In genomic region chr22:31089101-31090100, GRCh38 we compare ENCODE assay signal across 9 cellular contexts. TPM values are rescaled to one million over a fixed set of nuclear protein-coding genes. Genes with fewer than 3 reads are reported as not detected.
DNase-seq lines count a peak whose midpoint lies in the region; ATAC-seq, FAIRE-seq and TF ChIP-seq lines count a peak whose summit lies in the region.
"Had no signal": no experiment of that assay in that cellular context is flagged by ENCODE, and none has a peak within 500 bp of the region (broad histone marks: within the 10 kb centered on the region; RNA-seq: fewer than 3 reads in every experiment).

No MANE protein-coding gene starts in this region.

- H3K9ac ChIP-seq in HepG2 (ENCODE audit: insufficient read depth, low read depth, low read length) = no peak overlapping the region

- no peak for DNase-seq in natural killer cell
- no peak for DNase-seq in natural killer cell treated with Interleukin-12 subunit alpha and Interleukin-12 subunit beta and Interleukin-15 and Interleukin-18, amount 100 ng/mL, for 72 hours (ENCODE audit: low spot score)
- DNase-seq in NCI-H69 (lab: John Stamatoyannopoulos, UW) = peak; percentile 60
- DNase-seq in bronchial epithelial cell (ENCODE audit: low read depth) = no peak
- DNase-seq in HepG2 (ENCODE audit: low spot score) = no peak
- DNase-seq in ureter (ENCODE audit: low spot score) = peak; percentile 54
- no peak for DNase-seq in H54 (ENCODE audit: insufficient read length, low spot score)
- no peak for DNase-seq in HK-2 (ENCODE audit: unreplicated experiment)
- DNase-seq: activated naive CD8-positive, alpha-beta T cell treated with anti-CD3 and anti-CD28 coated beads, Interleukin-2, amount 10 ng/mL, durations not matched to agents 7 days and 5 days had no signal

- intact Hi-C loops in natural killer cell (cut with micrococcal nuclease) (loop anchor here (1.0 to 10.0 kb wide), 2 partner anchors 142 to 1385 kb away; partner anchors contain the start of gene FBXO7), HepG2 (cut with micrococcal nuclease; ENCODE audit: unreplicated experiment) (loop anchor here (1.0 kb wide), 1 partner anchor 60 kb away; no protein-coding TSS in a partner anchor)

- no peaks in the 10 kb centered on the region for H3K4me1 ChIP-seq in HepG2 (ENCODE audit: insufficient read depth, low read length)

- H3K27me3 ChIP-seq in bronchial epithelial cell (ENCODE audit: control insufficient read depth, insufficient read depth, low read length) (no peaks in the 10 kb centered on the region), HepG2 (ENCODE audit: control insufficient read depth in 1 of 2, insufficient read depth in 2 of 2, low read length in 2 of 2) (no peaks in the 10 kb centered on the region)

- no peak for TF ChIP-seq POLR2A in HepG2 (IDR thresholded peaks at IDR 0.05; ENCODE audit: insufficient read depth in 1 of 2, low read depth in 2 of 2, low read length in 2 of 2)
- TF ChIP-seq POLR2A in H54 (IDR thresholded peaks at IDR 0.05; ENCODE audit: low read depth, low read length) = no peak

- ATAC-seq in natural killer cell (no peak), HepG2 (peak; percentile 69)
- ATAC-seq in natural killer cell treated with Interleukin-12 subunit alpha and Interleukin-12 subunit beta and Interleukin-15 and Interleukin-18, amount 100 ng/mL, for 72 hours = no peak

- H3K4me3 Mint-ChIP-seq in natural killer cell = no peak overlapping the region
- no peak overlapping the region for H3K4me3 Mint-ChIP-seq in natural killer cell treated with Interleukin-12 subunit alpha and Interleukin-12 subunit beta and Interleukin-15 and Interleukin-18, amount 100 ng/mL, for 72 hours
- H3K4me3 Mint-ChIP-seq: activated naive CD8-positive, alpha-beta T cell treated with anti-CD3 and anti-CD28 coated beads, Interleukin-2, amount 10 ng/mL, durations not matched to agents 7 days and 5 days had no signal

- H3K36me3 ChIP-seq in bronchial epithelial cell (ENCODE audit: control insufficient read depth, insufficient read depth, low read length) (peaks cover 55% of the 10 kb centered on the region), HepG2 (replicated peaks in 1 of 2; ENCODE audit: control insufficient read depth in 1 of 2, insufficient read depth in 2 of 2, low read length in 2 of 2) (peaks cover 38 to 50% of the 10 kb centered on the region in 2 experiments)

- TF ChIP-seq EP300 in HepG2 (IDR thresholded peaks at IDR 0.05; ENCODE audit: low read depth in 2 of 2, low read length in 2 of 2) (no peak), HepG2 (CRISPR knock-in tag; IDR thresholded peaks at IDR 0.05; ENCODE audit: borderline replicate concordance) (no peak)

- H3K9me3 Mint-ChIP-seq in natural killer cell = no peaks in the 10 kb centered on the region
- H3K9me3 Mint-ChIP-seq in natural killer cell treated with Interleukin-12 subunit alpha and Interleukin-12 subunit beta and Interleukin-15 and Interleukin-18, amount 100 ng/mL, for 72 hours = no peaks in the 10 kb centered on the region
- H3K9me3 Mint-ChIP-seq: activated naive CD8-positive, alpha-beta T cell treated with anti-CD3 and anti-CD28 coated beads, Interleukin-2, amount 10 ng/mL, durations not matched to agents 7 days and 5 days had no signal

- CTCF ChIA-PET in HepG2 (lab: Yijun Ruan, JAX; ENCODE audit: low intra/inter-chr PET ratio, low total read pairs) = interaction anchor here (0.6 to 3.5 kb wide), 3 partner anchors 59 to 142 kb away, joined by 3 to 32 read pairs (median 3); no protein-coding TSS in a partner anchor

- no peaks in the 10 kb centered on the region for H3K36me3 Mint-ChIP-seq in natural killer cell
- no peaks in the 10 kb centered on the region for H3K36me3 Mint-ChIP-seq in natural killer cell treated with Interleukin-12 subunit alpha and Interleukin-12 subunit beta and Interleukin-15 and Interleukin-18, amount 100 ng/mL, for 72 hours
- H3K36me3 Mint-ChIP-seq: activated naive CD8-positive, alpha-beta T cell treated with anti-CD3 and anti-CD28 coated beads, Interleukin-2, amount 10 ng/mL, durations not matched to agents 7 days and 5 days had no signal

- H4K20me1 ChIP-seq in HepG2 (ENCODE audit: insufficient read depth, low read length) = no peaks in the 10 kb centered on the region

- FAIRE-seq in bronchial epithelial cell (lab: Jason Lieb, UNC) = no peak
- no peak for FAIRE-seq in HepG2 (lab: Jason Lieb, UNC)
- no peak for FAIRE-seq in H54 (lab: Jason Lieb, UNC)

- H3K79me2 ChIP-seq in HepG2 (ENCODE audit: insufficient read depth, low read length) = no peaks in the 10 kb centered on the region

- H3K27ac ChIP-seq in HepG2 (ENCODE audit: extremely low read length, insufficient read depth, low read length) = no peak overlapping the region

- no peak overlapping the region for H3K27ac Mint-ChIP-seq in natural killer cell
- H3K27ac Mint-ChIP-seq in natural killer cell treated with Interleukin-12 subunit alpha and Interleukin-12 subunit beta and Interleukin-15 and Interleukin-18, amount 100 ng/mL, for 72 hours = no peak overlapping the region
- H3K27ac Mint-ChIP-seq: activated naive CD8-positive, alpha-beta T cell treated with anti-CD3 and anti-CD28 coated beads, Interleukin-2, amount 10 ng/mL, durations not matched to agents 7 days and 5 days had no signal

- H3K4me1 Mint-ChIP-seq in natural killer cell = peaks cover 1 to 6% of the 10 kb centered on the region in 2 donors
- peaks cover under 1% of the 10 kb centered on the region in 2 donors for H3K4me1 Mint-ChIP-seq in natural killer cell treated with Interleukin-12 subunit alpha and Interleukin-12 subunit beta and Interleukin-15 and Interleukin-18, amount 100 ng/mL, for 72 hours (ENCODE audit: low read depth in 2 of 2)

- TF ChIP-seq CTCF in natural killer cell (IDR thresholded peaks at IDR 0.05) (peak; percentile 47), bronchial epithelial cell (IDR thresholded peaks at IDR 0.05; ENCODE audit: insufficient read depth, low read length, severe bottlenecking) (peak; percentile 82), HepG2 (CRISPR knock-in tag; IDR thresholded peaks at IDR 0.05) (peak; percentile 89)

- no TSS peak for BruUV-seq in HepG2 (replicated peaks; lab: Mats Ljungman, UMichigan)

- in situ Hi-C loops in HepG2 (cut with HindIII; ENCODE audit: extremely low pct_ligation_motif_present, low pct_unique_long_range_greater_than_20kb) = no loop called here

- POLR2A ChIA-PET in HepG2 (lab: Yijun Ruan, JAX) = interaction anchor here (1.0 kb wide), 1 partner anchor 9 kb away, joined by 4 read pairs; no protein-coding TSS in a partner anchor

- H3K4me3 ChIP-seq in bronchial epithelial cell (ENCODE audit: low read depth, low read length) = no peak overlapping the region
- H3K4me3 ChIP-seq in HepG2 (replicated peaks in 1 of 3; ENCODE audit: insufficient read depth in 1 of 3, low read depth in 2 of 3, low read length in 3 of 3) = no peak overlapping the region

- H3K27me3 Mint-ChIP-seq in natural killer cell (ENCODE audit: low read depth in 2 of 2) = no peaks in the 10 kb centered on the region
- H3K27me3 Mint-ChIP-seq in natural killer cell treated with Interleukin-12 subunit alpha and Interleukin-12 subunit beta and Interleukin-15 and Interleukin-18, amount 100 ng/mL, for 72 hours = no peaks in the 10 kb centered on the region
- H3K27me3 Mint-ChIP-seq: activated naive CD8-positive, alpha-beta T cell treated with anti-CD3 and anti-CD28 coated beads, Interleukin-2, amount 10 ng/mL, durations not matched to agents 7 days and 5 days had no signal

- H3K9me3 ChIP-seq in HepG2 (ENCODE audit: low read length) = no peaks in the 10 kb centered on the region

- no peak overlapping the region for H3K4me2 ChIP-seq in HepG2 (ENCODE audit: low read depth, low read length)

- WGBS in HepG2 (ENCODE audit: low lambda C conversion rate) = 55% methylated on average over 6 of the region's 11 CpGs

- TF ChIP-seq RAD21 in HepG2 (CRISPR knock-in tag; IDR thresholded peaks at IDR 0.05) = peak; percentile 89

- no peak overlapping the region for H2AFZ ChIP-seq in HepG2 (ENCODE audit: low read length)

RNA-seq across cellular contexts. Expression of gene SMTN, which starts 8.3 kb away (rescaled TPM):
- total RNA-seq in natural killer cell = 1 to 10 TPM; 2.1 to 4.3 (median 3.6) TPM
- 10 to 100 TPM; 17.2 to 19.9 TPM for total RNA-seq in natural killer cell treated with Interleukin-12 subunit alpha and Interleukin-12 subunit beta and Interleukin-15 and Interleukin-18, amount 100 ng/mL, for 72 hours
- 37.9 and 38.7 TPM in 2 replicates for total RNA-seq in bronchial epithelial cell
- total RNA-seq in HepG2 (2016; rRNA removed; fragmentation: Illumina TruSeq; extraction: Trizol) = 6.9 and 14.7 TPM in 2 replicates
- total RNA-seq in HepG2 (2016; cell fraction: cytosol; rRNA removed; fragmentation: Illumina TruSeq; extraction: Trizol; ENCODE audit: low read depth) = 2.5 and 3.0 TPM in 2 replicates
- 5.5 and 15.8 TPM in 2 replicates for total RNA-seq in HepG2 (2016; cell fraction: insoluble cytoplasmic fraction; rRNA removed; fragmentation: Illumina TruSeq; extraction: Trizol)
- total RNA-seq in HepG2 (2016; cell fraction: membrane; rRNA removed; fragmentation: Illumina TruSeq; extraction: Trizol) = 7.5 and 8.5 TPM in 2 replicates
- total RNA-seq in HepG2 (2016; cell fraction: nucleus; rRNA removed; fragmentation: Illumina TruSeq; extraction: Trizol) = 17.4 and 23.6 TPM in 2 replicates
- 24.2 and 26.1 TPM in 2 replicates for polyA plus RNA-seq in HepG2 (2011; rRNA removed)
- polyA plus RNA-seq in HepG2 (2011; cell fraction: cytosol; rRNA removed) = 10.8 and 14.8 TPM in 2 replicates
- polyA plus RNA-seq in HepG2 (2011; cell fraction: nucleus; rRNA removed) = 129 and 177 TPM in 2 replicates
- 16.2 and 21.3 TPM in 2 replicates for polyA plus RNA-seq in HepG2 (2012)
- polyA plus RNA-seq in HepG2 (2016; cell fraction: cytosol; fragmentation: Illumina TruSeq; extraction: Trizol; ENCODE audit: low read depth) = 2.3 and 3.6 TPM in 2 replicates
- polyA plus RNA-seq in HepG2 (2016; cell fraction: insoluble cytoplasmic fraction; fragmentation: Illumina TruSeq; extraction: Trizol; ENCODE audit: low read depth) = 6.1 and 9.7 TPM in 2 replicates
- polyA plus RNA-seq in HepG2 (2016; cell fraction: membrane; fragmentation: Illumina TruSeq; extraction: Trizol; ENCODE audit: low read depth) = 5.1 and 6.6 TPM in 2 replicates
- polyA plus RNA-seq in HepG2 (2016; cell fraction: nucleus; fragmentation: Illumina TruSeq; extraction: Trizol; ENCODE audit: insufficient read depth, low read depth) = 48.9 and 50.6 TPM in 2 replicates
- polyA minus RNA-seq in HepG2 (2011; rRNA and poly(A)+ RNA removed; ENCODE audit: low replicate concordance) = 5.1 and 18.8 TPM in 2 replicates
- polyA minus RNA-seq in HepG2 (2011; cell fraction: cytosol; rRNA and poly(A)+ RNA removed) = 11.6 and 13.2 TPM in 2 replicates
- 28.8 and 31.8 TPM in 2 replicates for polyA minus RNA-seq in HepG2 (2011; cell fraction: nucleus; rRNA and poly(A)+ RNA removed)
- total RNA-seq in ureter = 327 TPM

RNA-seq across cellular contexts. Expression of gene SELENOM, which starts 18.0 kb away (rescaled TPM):
- total RNA-seq in natural killer cell = 10 to 100 TPM in 2 of 3 donors, 1 to 10 TPM in 1; 8.1 to 14.0 (median 10.6) TPM
- total RNA-seq in natural killer cell treated with Interleukin-12 subunit alpha and Interleukin-12 subunit beta and Interleukin-15 and Interleukin-18, amount 100 ng/mL, for 72 hours = 1 to 10 TPM; 4.4 to 6.0 TPM
- total RNA-seq in bronchial epithelial cell = 29.4 and 35.0 TPM in 2 replicates
- 2.4 and 4.1 TPM in 2 replicates for total RNA-seq in HepG2 (2016; rRNA removed; fragmentation: Illumina TruSeq; extraction: Trizol)
- total RNA-seq in HepG2 (2016; cell fraction: cytosol; rRNA removed; fragmentation: Illumina TruSeq; extraction: Trizol; ENCODE audit: low read depth) = 1.9 and 4.6 TPM in 2 replicates
- total RNA-seq in HepG2 (2016; cell fraction: insoluble cytoplasmic fraction; rRNA removed; fragmentation: Illumina TruSeq; extraction: Trizol) = 1.6 and 3.5 TPM in 2 replicates
- 1.9 and 2.9 TPM in 2 replicates for total RNA-seq in HepG2 (2016; cell fraction: membrane; rRNA removed; fragmentation: Illumina TruSeq; extraction: Trizol)
- total RNA-seq in HepG2 (2016; cell fraction: nucleus; rRNA removed; fragmentation: Illumina TruSeq; extraction: Trizol) = 1.5 and 2.6 TPM in 2 replicates
- polyA plus RNA-seq in HepG2 (2011; rRNA removed) = 4.3 and 5.5 TPM in 2 replicates
- 5.8 and 12.6 TPM in 2 replicates for polyA plus RNA-seq in HepG2 (2011; cell fraction: cytosol; rRNA removed)
- polyA plus RNA-seq in HepG2 (2011; cell fraction: nucleus; rRNA removed) = 5.9 and 7.6 TPM in 2 replicates
- polyA plus RNA-seq in HepG2 (2012) = 2.5 and 2.9 TPM in 2 replicates
- polyA plus RNA-seq in HepG2 (2016; cell fraction: cytosol; fragmentation: Illumina TruSeq; extraction: Trizol; ENCODE audit: low read depth) = 3.5 and 5.0 TPM in 2 replicates
- polyA plus RNA-seq in HepG2 (2016; cell fraction: insoluble cytoplasmic fraction; fragmentation: Illumina TruSeq; extraction: Trizol; ENCODE audit: low read depth) = 2.3 and 2.8 TPM in 2 replicates
- polyA plus RNA-seq in HepG2 (2016; cell fraction: membrane; fragmentation: Illumina TruSeq; extraction: Trizol; ENCODE audit: low read depth) = 4.2 and 4.5 TPM in 2 replicates
- polyA plus RNA-seq in HepG2 (2016; cell fraction: nucleus; fragmentation: Illumina TruSeq; extraction: Trizol; ENCODE audit: insufficient read depth, low read depth) = 3.5 and 5.2 TPM in 2 replicates
- polyA minus RNA-seq in HepG2 (2011; rRNA and poly(A)+ RNA removed; ENCODE audit: low replicate concordance) = 1.4 and 4.9 TPM in 2 replicates
- 1.8 and 2.3 TPM in 2 replicates for polyA minus RNA-seq in HepG2 (2011; cell fraction: cytosol; rRNA and poly(A)+ RNA removed)
- 1.5 and 2.4 TPM in 2 replicates for polyA minus RNA-seq in HepG2 (2011; cell fraction: nucleus; rRNA and poly(A)+ RNA removed)
- 259 TPM for total RNA-seq in ureter

RNA-seq across cellular contexts. Expression of gene INPP5J, which starts 33.4 kb away (rescaled TPM):
- not detected for total RNA-seq in natural killer cell
- under 1 TPM in 1 of 2 donors, not detected in 1; 0.19 TPM for total RNA-seq in natural killer cell treated with Interleukin-12 subunit alpha and Interleukin-12 subunit beta and Interleukin-15 and Interleukin-18, amount 100 ng/mL, for 72 hours
- total RNA-seq in bronchial epithelial cell = under 0.01 and 0.64 TPM in 2 replicates
- 0.15 and 0.24 TPM in 2 replicates for total RNA-seq in HepG2 (2016; rRNA removed; fragmentation: Illumina TruSeq; extraction: Trizol)
- total RNA-seq in HepG2 (2016; cell fraction: cytosol; rRNA removed; fragmentation: Illumina TruSeq; extraction: Trizol; ENCODE audit: low read depth) = 0.09 TPM in 1 of 2 replicates, not detected in the other
- total RNA-seq in HepG2 (2016; cell fraction: insoluble cytoplasmic fraction; rRNA removed; fragmentation: Illumina TruSeq; extraction: Trizol) = 0.42 and 0.45 TPM in 2 replicates
- total RNA-seq in HepG2 (2016; cell fraction: membrane; rRNA removed; fragmentation: Illumina TruSeq; extraction: Trizol) = 0.34 and 0.40 TPM in 2 replicates
- 0.47 TPM in 2 replicates for total RNA-seq in HepG2 (2016; cell fraction: nucleus; rRNA removed; fragmentation: Illumina TruSeq; extraction: Trizol)
- 1.1 and 1.3 TPM in 2 replicates for polyA plus RNA-seq in HepG2 (2011; rRNA removed)
- polyA plus RNA-seq in HepG2 (2011; cell fraction: cytosol; rRNA removed) = 0.41 and 0.62 TPM in 2 replicates
- polyA plus RNA-seq in HepG2 (2011; cell fraction: nucleus; rRNA removed) = 6.2 and 7.6 TPM in 2 replicates
- 0.30 and 1.7 TPM in 2 replicates for polyA plus RNA-seq in HepG2 (2012)
- 0.11 and 0.18 TPM in 2 replicates for polyA plus RNA-seq in HepG2 (2016; cell fraction: cytosol; fragmentation: Illumina TruSeq; extraction: Trizol; ENCODE audit: low read depth)
- polyA plus RNA-seq in HepG2 (2016; cell fraction: insoluble cytoplasmic fraction; fragmentation: Illumina TruSeq; extraction: Trizol; ENCODE audit: low read depth) = 0.26 and 0.52 TPM in 2 replicates
- 0.27 and 0.29 TPM in 2 replicates for polyA plus RNA-seq in HepG2 (2016; cell fraction: membrane; fragmentation: Illumina TruSeq; extraction: Trizol; ENCODE audit: low read depth)
- 1.9 and 3.2 TPM in 2 replicates for polyA plus RNA-seq in HepG2 (2016; cell fraction: nucleus; fragmentation: Illumina TruSeq; extraction: Trizol; ENCODE audit: insufficient read depth, low read depth)
- polyA minus RNA-seq in HepG2 (2011; rRNA and poly(A)+ RNA removed; ENCODE audit: low replicate concordance) = 0.88 and 5.2 TPM in 2 replicates
- 0.35 and 0.49 TPM in 2 replicates for polyA minus RNA-seq in HepG2 (2011; cell fraction: cytosol; rRNA and poly(A)+ RNA removed)
- 0.62 and 1.7 TPM in 2 replicates for polyA minus RNA-seq in HepG2 (2011; cell fraction: nucleus; rRNA and poly(A)+ RNA removed)
- total RNA-seq in ureter = 4.8 TPM

RNA-seq across cellular contexts. Expression of gene PLA2G3, which starts 50.9 kb away (rescaled TPM):
- total RNA-seq in natural killer cell = not detected
- not detected for total RNA-seq in natural killer cell treated with Interleukin-12 subunit alpha and Interleukin-12 subunit beta and Interleukin-15 and Interleukin-18, amount 100 ng/mL, for 72 hours
- under 0.01 and 0.38 TPM in 2 replicates for total RNA-seq in bronchial epithelial cell
- total RNA-seq in HepG2 (2016; rRNA removed; fragmentation: Illumina TruSeq; extraction: Trizol) = 0.11 and 0.42 TPM in 2 replicates
- 0.09 and 0.20 TPM in 2 replicates for total RNA-seq in HepG2 (2016; cell fraction: cytosol; rRNA removed; fragmentation: Illumina TruSeq; extraction: Trizol; ENCODE audit: low read depth)
- 0.09 and 0.32 TPM in 2 replicates for total RNA-seq in HepG2 (2016; cell fraction: insoluble cytoplasmic fraction; rRNA removed; fragmentation: Illumina TruSeq; extraction: Trizol)
- total RNA-seq in HepG2 (2016; cell fraction: membrane; rRNA removed; fragmentation: Illumina TruSeq; extraction: Trizol) = 0.19 and 0.21 TPM in 2 replicates
- 0.25 and 0.34 TPM in 2 replicates for total RNA-seq in HepG2 (2016; cell fraction: nucleus; rRNA removed; fragmentation: Illumina TruSeq; extraction: Trizol)
- 0.12 and 0.24 TPM in 2 replicates for polyA plus RNA-seq in HepG2 (2011; rRNA removed)
- polyA plus RNA-seq in HepG2 (2011; cell fraction: cytosol; rRNA removed) = 0.17 TPM in 2 replicates
- 0.16 and 0.21 TPM in 2 replicates for polyA plus RNA-seq in HepG2 (2011; cell fraction: nucleus; rRNA removed)
- 0.15 and 0.37 TPM in 2 replicates for polyA plus RNA-seq in HepG2 (2012)
- polyA plus RNA-seq in HepG2 (2016; cell fraction: cytosol; fragmentation: Illumina TruSeq; extraction: Trizol; ENCODE audit: low read depth) = 0.06 and 0.14 TPM in 2 replicates
- 0.08 and 0.14 TPM in 2 replicates for polyA plus RNA-seq in HepG2 (2016; cell fraction: insoluble cytoplasmic fraction; fragmentation: Illumina TruSeq; extraction: Trizol; ENCODE audit: low read depth)
- polyA plus RNA-seq in HepG2 (2016; cell fraction: membrane; fragmentation: Illumina TruSeq; extraction: Trizol; ENCODE audit: low read depth) = 0.09 TPM in 1 of 2 replicates, not detected in the other
- polyA plus RNA-seq in HepG2 (2016; cell fraction: nucleus; fragmentation: Illumina TruSeq; extraction: Trizol; ENCODE audit: insufficient read depth, low read depth) = 0.55 and 0.78 TPM in 2 replicates
- polyA minus RNA-seq in HepG2 (2011; rRNA and poly(A)+ RNA removed; ENCODE audit: low replicate concordance) = 0.30 and 0.40 TPM in 2 replicates
- polyA minus RNA-seq in HepG2 (2011; cell fraction: cytosol; rRNA and poly(A)+ RNA removed) = not detected in 2 replicates
- not detected in 2 replicates for polyA minus RNA-seq in HepG2 (2011; cell fraction: nucleus; rRNA and poly(A)+ RNA removed)
- total RNA-seq in ureter = not detected
- total RNA-seq: activated naive CD8-positive, alpha-beta T cell treated with anti-CD3 and anti-CD28 coated beads, Interleukin-2, amount 10 ng/mL, durations not matched to agents 7 days and 5 days had no signal

Comparison
In these comparisons a context has a peak if more than half of its experiments do, and no peak if none do; other contexts are left out.
1. DNase-seq: peak in NCI-H69 (single experiment) and ureter (single experiment); none in natural killer cell (single experiment), natural killer cell treated with Interleukin-12 subunit alpha and Interleukin-12 subunit beta and Interleukin-15 and Interleukin-18, amount 100 ng/mL, for 72 hours (single experiment), bronchial epithelial cell (single experiment), HepG2 (single experiment), H54 (single experiment) and HK-2 (single experiment).
2. Peak in every context shown above with its lines, with median percentiles within 50 percentile points of each other: CTCF ChIP-seq.